Comparison of ENCODE assay signal across 8 cellular contexts in the genomic region with DNA sequence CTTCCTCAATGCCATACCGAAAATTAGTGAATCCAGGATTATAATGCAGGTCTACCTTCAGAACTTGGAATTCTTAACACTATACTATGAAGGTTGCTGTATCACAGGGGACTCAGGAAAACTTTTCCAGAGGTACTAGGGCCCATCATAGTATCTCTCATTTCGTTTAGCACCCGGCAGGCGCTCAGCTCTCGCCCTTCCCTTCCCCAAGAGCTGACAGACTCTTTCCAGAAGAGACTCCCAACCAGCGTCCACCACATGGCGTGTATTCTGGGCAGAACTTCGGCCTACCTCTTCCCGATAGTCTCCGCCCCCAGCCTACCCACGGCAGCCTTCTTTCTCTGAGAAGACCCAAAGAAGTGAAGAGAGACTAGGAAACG. TPM values are rescaled to one million over a fixed set of nuclear protein-coding genes. Genes with fewer than 3 reads are reported as not detected.
DNase-seq lines count a peak whose midpoint lies in the region; ATAC-seq and TF ChIP-seq lines count a peak whose summit lies in the region.

No MANE protein-coding gene starts in this region.

- no peak overlapping the region for H2BK120ac ChIP-seq in trophoblast cell (ENCODE audit: insufficient read depth, low read length, poor library complexity)

- H3K27me3 ChIP-seq in SK-N-SH (ENCODE audit: insufficient read depth) (no peaks in the 10 kb centered on the region), trophoblast cell (ENCODE audit: insufficient read depth, low read length) (no peaks in the 10 kb centered on the region)

- H3K27ac ChIP-seq in SK-N-SH (ENCODE audit: low read depth in 2 of 2, low read length in 1 of 2): peak overlapping the region; percentile 96 to 97
- no peak overlapping the region for H3K27ac ChIP-seq in trophoblast cell (ENCODE audit: low read depth, low read length)

- peak overlapping the region; percentile 20 for H4K91ac ChIP-seq in trophoblast cell (ENCODE audit: low read depth, low read length)

- H3K79me1 ChIP-seq in trophoblast cell (ENCODE audit: low read length): peaks cover 4% of the 10 kb centered on the region

- H3K4me1 ChIP-seq in SK-N-SH (ENCODE audit: control insufficient read depth in 1 of 2, insufficient read depth in 2 of 2, low read depth in 1 of 2, low read length in 1 of 2) (peaks cover 16% of the 10 kb centered on the region in 2 experiments; a peak in 3 of 4 replicates), trophoblast cell (ENCODE audit: control insufficient read depth in 1 of 2, insufficient read depth in 2 of 2, low read length in 2 of 2) (no peaks in the 10 kb centered on the region)

- H3K18ac ChIP-seq in trophoblast cell (ENCODE audit: low read length): no peak overlapping the region

- H3K4me2 ChIP-seq in SK-N-SH (peak overlapping the region; percentile 97), trophoblast cell (ENCODE audit: low read length) (peak overlapping the region; percentile 85)

- DNase-seq in AG09309 (ENCODE audit: low read depth) (no peak), SK-N-SH (no peak), foreskin fibroblast (peak in 1 of 2 donors; percentile 14), trophoblast cell (no peak), HT-29 (ENCODE audit: low spot score) (no peak), cortex of kidney (lab: John Stamatoyannopoulos, UW) (no peak), NCI-H146 (lab: John Stamatoyannopoulos, UW) (no peak)

- H2AFZ ChIP-seq in SK-N-SH (ENCODE audit: low read depth) (peak overlapping the region; percentile 95), trophoblast cell (ENCODE audit: insufficient read depth, low read length, poor library complexity) (peak overlapping the region; percentile 55)

- peak overlapping the region; percentile 48 for H3K4ac ChIP-seq in trophoblast cell (ENCODE audit: low read depth, low read length)

- CTCF ChIA-PET in SK-N-SH (lab: Yijun Ruan, JAX): interaction anchor here (1.4 to 5.2 kb wide), 4 partner anchors 33 to 309 kb away, joined by 4 to 61 read pairs (median 12); no protein-coding TSS in a partner anchor

- H3K9me3 ChIP-seq in SK-N-SH: no peaks in the 10 kb centered on the region
- H3K9me3 ChIP-seq in trophoblast cell (ENCODE audit: insufficient read depth, low read depth, low read length): no peaks in the 10 kb centered on the region

- TF ChIP-seq EP300 in SK-N-SH (IDR thresholded peaks at IDR 0.05; ENCODE audit: borderline replicate concordance in 1 of 2, low read depth in 1 of 2, low read length in 1 of 2): no peak

- ATAC-seq in GM21529 (IDR thresholded peaks at IDR 0.05; ENCODE audit: unreplicated experiment): peak; percentile 9

- peak overlapping the region; percentile 10 for H4K12ac ChIP-seq in trophoblast cell (ENCODE audit: low read depth, low read length)

- H3K9ac ChIP-seq in SK-N-SH (peak overlapping the region; percentile 98), trophoblast cell (ENCODE audit: low read length) (peak overlapping the region; percentile 88)

- H3K36me3 ChIP-seq in SK-N-SH (replicated peaks in 1 of 2; ENCODE audit: control insufficient read depth in 1 of 2, insufficient read depth in 2 of 2, low read length in 1 of 2): peaks cover 29 to 30% of the 10 kb centered on the region in 2 experiments
- peaks cover 3 to 6% of the 10 kb centered on the region in 2 experiments for H3K36me3 ChIP-seq in trophoblast cell (ENCODE audit: control insufficient read depth in 1 of 2, insufficient read depth in 2 of 2, low read length in 2 of 2)

- H3K23ac ChIP-seq in trophoblast cell (ENCODE audit: low read length): no peak overlapping the region

- H2BK5ac ChIP-seq in trophoblast cell (ENCODE audit: low read depth, low read length, poor library complexity): no peak overlapping the region

- TF ChIP-seq CTCF in AG09309 (IDR thresholded peaks at IDR 0.05; ENCODE audit: control insufficient read depth, insufficient read depth, low read depth, low read length, missing control alignments): no peak
- TF ChIP-seq CTCF in SK-N-SH (IDR thresholded peaks at IDR 0.05): no peak
- TF ChIP-seq CTCF in foreskin fibroblast (IDR thresholded peaks at IDR 0.05; ENCODE audit: low read depth, low read length): no peak

- H2AK5ac ChIP-seq in trophoblast cell (ENCODE audit: low read length): no peak overlapping the region

- H4K20me1 ChIP-seq in SK-N-SH (ENCODE audit: insufficient read depth): no peaks in the 10 kb centered on the region

- no peak for TF ChIP-seq RAD21 in SK-N-SH (IDR thresholded peaks at IDR 0.05; ENCODE audit: low read length)

- no peak overlapping the region for H2BK12ac ChIP-seq in trophoblast cell (ENCODE audit: low read length)

- peak overlapping the region; percentile 95 for H4K8ac ChIP-seq in trophoblast cell (ENCODE audit: low read depth, low read length)

- WGBS in SK-N-SH (ENCODE audit: low lambda C conversion rate): 0% methylated on average over 12 of the region's 12 CpGs
- no CpG with 5 or more reads among the region's 12 CpGs for WGBS in trophoblast cell (ENCODE audit: extremely low coverage, insufficient coverage, insufficient read length)

- H3K9me2 ChIP-seq in SK-N-SH: no peaks in the 10 kb centered on the region

- peaks cover 26% of the 10 kb centered on the region for H3K79me2 ChIP-seq in SK-N-SH (ENCODE audit: insufficient read depth)
- peaks cover 2% of the 10 kb centered on the region for H3K79me2 ChIP-seq in trophoblast cell (ENCODE audit: control insufficient read depth, insufficient read depth, low read length, poor library complexity)

- H3K4me3 ChIP-seq in AG09309 (ENCODE audit: control insufficient read depth, low read depth, low read length) (peak overlapping the region; percentile 80), SK-N-SH (ENCODE audit: low read depth in 2 of 2, low read length in 1 of 2) (peak overlapping the region; percentile 92 to 96), foreskin fibroblast (ENCODE audit: low read depth in 1 of 2, low read length in 2 of 2) (peak overlapping the region; percentile 91 to 92), trophoblast cell (ENCODE audit: low read depth, low read length) (peak overlapping the region; percentile 83)

- H3F3A ChIP-seq in SK-N-SH (replicated peaks; ENCODE audit: insufficient read depth): no peaks in the 10 kb centered on the region

- POLR2A ChIA-PET in SK-N-SH (lab: Yijun Ruan, JAX): interaction anchor here (0.6 to 2.2 kb wide), 3 partner anchors 62 to 345 kb away, joined by 5 to 6 read pairs (median 6); a partner anchor contains a TSS

- peak overlapping the region; percentile 25 for H3K14ac ChIP-seq in trophoblast cell (ENCODE audit: low read length)

TF ChIP-seq in SK-N-SH, 30 proteins besides CTCF, POLR2A, EP300 and RAD21:
- TF ChIP-seq, protein P1, sequence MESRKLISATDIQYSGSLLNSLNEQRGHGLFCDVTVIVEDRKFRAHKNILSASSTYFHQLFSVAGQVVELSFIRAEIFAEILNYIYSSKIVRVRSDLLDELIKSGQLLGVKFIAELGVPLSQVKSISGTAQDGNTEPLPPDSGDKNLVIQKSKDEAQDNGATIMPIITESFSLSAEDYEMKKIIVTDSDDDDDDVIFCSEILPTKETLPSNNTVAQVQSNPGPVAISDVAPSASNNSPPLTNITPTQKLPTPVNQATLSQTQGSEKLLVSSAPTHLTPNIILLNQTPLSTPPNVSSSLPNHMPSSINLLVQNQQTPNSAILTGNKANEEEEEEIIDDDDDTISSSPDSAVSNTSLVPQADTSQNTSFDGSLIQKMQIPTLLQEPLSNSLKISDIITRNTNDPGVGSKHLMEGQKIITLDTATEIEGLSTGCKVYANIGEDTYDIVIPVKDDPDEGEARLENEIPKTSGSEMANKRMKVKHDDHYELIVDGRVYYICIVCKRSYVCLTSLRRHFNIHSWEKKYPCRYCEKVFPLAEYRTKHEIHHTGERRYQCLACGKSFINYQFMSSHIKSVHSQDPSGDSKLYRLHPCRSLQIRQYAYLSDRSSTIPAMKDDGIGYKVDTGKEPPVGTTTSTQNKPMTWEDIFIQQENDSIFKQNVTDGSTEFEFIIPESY (IDR thresholded peaks at IDR 0.05; ENCODE audit: borderline replicate concordance, low read depth): no peak
- TF ChIP-seq RFX5 (IDR thresholded peaks at IDR 0.05; ENCODE audit: low read length) (no peak), FOSL2 (IDR thresholded peaks at IDR 0.05; ENCODE audit: borderline replicate concordance, low read depth) (no peak), JUND (IDR thresholded peaks at IDR 0.05) (no peak)

RNA-seq across cellular contexts. Expression of a gene that starts 0.3 kb away (rescaled TPM):
- polyA plus RNA-seq in SK-N-SH (2012; rRNA removed): 9.6 and 13.2 TPM in 2 replicates
- 9.3 and 10.5 TPM in 2 replicates for polyA plus RNA-seq in SK-N-SH (2012; cell fraction: cytosol; rRNA removed)
- 16.7 and 36.9 TPM in 2 replicates for polyA plus RNA-seq in SK-N-SH (2012; cell fraction: nucleus; rRNA removed)
- polyA plus RNA-seq in trophoblast cell (2013): 25.1 and 25.8 TPM in 2 replicates
- 9.3 and 12.3 TPM in 2 replicates for total RNA-seq in HT-29 (2014; rRNA removed; shearing (Covaris generic))

RNA-seq across cellular contexts. Expression of a gene that starts 0.9 kb away (rescaled TPM):
- 1.3 and 1.5 TPM in 2 replicates for polyA plus RNA-seq in SK-N-SH (2012; rRNA removed)
- polyA plus RNA-seq in SK-N-SH (2012; cell fraction: cytosol; rRNA removed): 2.3 and 2.6 TPM in 2 replicates
- 1.2 and 1.4 TPM in 2 replicates for polyA plus RNA-seq in SK-N-SH (2012; cell fraction: nucleus; rRNA removed)
- polyA plus RNA-seq in trophoblast cell (2013): 9.6 and 9.7 TPM in 2 replicates
- total RNA-seq in HT-29 (2014; rRNA removed; shearing (Covaris generic)): 2.6 and 5.8 TPM in 2 replicates

RNA-seq across cellular contexts. Expression of a gene that starts 31.4 kb away (rescaled TPM):
- 30.4 and 32.9 TPM in 2 replicates for polyA plus RNA-seq in SK-N-SH (2012; rRNA removed)
- polyA plus RNA-seq in SK-N-SH (2012; cell fraction: cytosol; rRNA removed): 33.8 and 34.7 TPM in 2 replicates
- 56.1 and 87.5 TPM in 2 replicates for polyA plus RNA-seq in SK-N-SH (2012; cell fraction: nucleus; rRNA removed)
- 77.3 and 78.9 TPM in 2 replicates for polyA plus RNA-seq in trophoblast cell (2013)
- 121 and 123 TPM in 2 replicates for total RNA-seq in HT-29 (2014; rRNA removed; shearing (Covaris generic))
